In the genomic region with DNA sequence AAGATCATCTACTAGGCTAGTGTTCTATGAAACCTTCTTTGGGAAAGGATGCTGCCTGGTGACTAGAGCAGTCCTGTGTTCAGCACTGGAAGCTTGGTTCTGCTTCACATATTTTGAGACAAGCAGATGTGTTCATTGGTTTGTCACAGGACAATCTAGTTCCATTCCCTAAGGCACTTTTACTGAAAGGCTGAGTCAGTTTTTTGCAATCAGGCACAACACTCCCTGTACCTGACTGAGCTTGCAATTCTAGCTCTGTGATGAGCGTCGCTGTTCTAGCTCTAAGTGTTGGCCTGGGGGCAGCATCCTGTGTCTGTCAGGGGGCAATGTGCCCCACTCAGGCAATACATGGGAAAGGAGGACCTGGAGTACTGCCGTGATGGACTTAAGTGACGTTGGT, we compare ENCODE assay signal across 24 cellular contexts.
A peak's percentile ranks its signal among the peaks of the same experiment; 100 is the strongest.
DNase-seq lines count a peak whose midpoint lies in the region; ATAC-seq and TF ChIP-seq lines count a peak whose summit lies in the region.
"Had no signal": no experiment of that assay in that cellular context is flagged by ENCODE, and none has a peak within 500 bp of the region (broad histone marks: within the 10 kb centered on the region; RNA-seq: fewer than 3 reads in every experiment).

No MANE protein-coding gene starts in this region.

- H3K4me3 Mint-ChIP-seq in glutamatergic neuron (ENCODE audit: unreplicated experiment) = no peak overlapping the region
- H3K4me3 Mint-ChIP-seq in CD4-positive, alpha-beta memory T cell = no peak overlapping the region
- no peak overlapping the region for H3K4me3 Mint-ChIP-seq in effector memory CD8-positive, alpha-beta T cell
- H3K4me3 Mint-ChIP-seq: activated CD4-positive, alpha-beta memory T cell treated with anti-CD3 and anti-CD28 coated beads for 36 hours; dendritic cell treated with granulocyte-macrophage colony-stimulating factor and Interleukin-4, amounts not matched to agents 40 ng/mL and 50 ng/mL, for 4 days; immature natural killer cell; natural killer cell; T-cell had no signal

- peaks cover 1% of the 10 kb centered on the region for H3K9me3 Mint-ChIP-seq in glutamatergic neuron (ENCODE audit: unreplicated experiment)
- peaks cover 0 to 10% (median 5%) of the 10 kb centered on the region in 8 donors for H3K9me3 Mint-ChIP-seq in CD4-positive, alpha-beta memory T cell
- H3K9me3 Mint-ChIP-seq in effector memory CD8-positive, alpha-beta T cell = no peaks in the 10 kb centered on the region
- H3K9me3 Mint-ChIP-seq: dendritic cell treated with granulocyte-macrophage colony-stimulating factor and Interleukin-4, amounts not matched to agents 40 ng/mL and 50 ng/mL, for 4 days; immature natural killer cell; natural killer cell had no signal

- H3K27me3 ChIP-seq in PC-9 (ENCODE audit: insufficient read depth, low read depth) = no peaks in the 10 kb centered on the region
- no peaks in the 10 kb centered on the region for H3K27me3 ChIP-seq in gastrocnemius medialis
- no peaks in the 10 kb centered on the region for H3K27me3 ChIP-seq in CD4-positive, alpha-beta memory T cell (ENCODE audit: insufficient read depth, low read length)
- H3K27me3 ChIP-seq: BLaER1 treated with 17β-estradiol and CSF1 and Interleukin-3, amounts not matched to agents 10 nM and 100 nM; esophagus muscularis mucosa; heart left ventricle; upper lobe of right lung had no signal

- no peaks in the 10 kb centered on the region for H3K36me3 ChIP-seq in PC-9 (ENCODE audit: low read depth)
- no peaks in the 10 kb centered on the region for H3K36me3 ChIP-seq in gastrocnemius medialis
- no peaks in the 10 kb centered on the region for H3K36me3 ChIP-seq in CD4-positive, alpha-beta memory T cell (ENCODE audit: insufficient read depth, low read length)
- H3K36me3 ChIP-seq: BLaER1 treated with 17β-estradiol and CSF1 and Interleukin-3, amounts not matched to agents 10 nM and 100 nM; esophagus muscularis mucosa; heart left ventricle; prostate gland; upper lobe of right lung had no signal

- no peaks in the 10 kb centered on the region for H3F3A ChIP-seq in PC-9 (ENCODE audit: insufficient read depth, low read depth)

- CTCF ChIA-PET in PC-9 (lab: Charles Lee) = interaction anchor here (1.0 kb wide), 1 partner anchor 31 kb away, joined by 3 read pairs; no protein-coding TSS in a partner anchor
- CTCF ChIA-PET in CD4-positive, alpha-beta memory T cell (lab: Charles Lee; ENCODE audit: partially characterized antibody) = interaction anchor here (0.7 kb wide), 1 partner anchor 627 kb away, joined by 3 read pairs; no protein-coding TSS in a partner anchor

- ATAC-seq in gastrocnemius medialis = peak; percentile 92 to 94
- no peak for ATAC-seq in effector memory CD8-positive, alpha-beta T cell (replicated peaks)
- ATAC-seq: activated naive CD4-positive, alpha-beta T cell treated with anti-CD3 and anti-CD28 coated beads, Interleukin-2, amount 50 U/mL, for 72 hours; natural killer cell; stimulated activated naive CD8-positive, alpha-beta T cell treated with anti-CD3 and anti-CD28 coated beads, Interleukin-15, Interleukin-2, amounts not matched to agents 100 U/mL and 50 U/mL, for 24 hours; T-cell; upper lobe of right lung had no signal

- peaks cover 28% of the 10 kb centered on the region for H3K4me1 Mint-ChIP-seq in glutamatergic neuron (ENCODE audit: low read depth, unreplicated experiment)
- peaks cover 0 to 1% (median 0%) of the 10 kb centered on the region in 4 donors for H3K4me1 Mint-ChIP-seq in CD4-positive, alpha-beta memory T cell
- H3K4me1 Mint-ChIP-seq in effector memory CD8-positive, alpha-beta T cell (ENCODE audit: low read depth in 2 of 2) = no peaks in the 10 kb centered on the region
- H3K4me1 Mint-ChIP-seq: immature natural killer cell, natural killer cell, T-cell had no signal

- H3K27ac ChIP-seq in PC-9 (no peak overlapping the region), gastrocnemius medialis (peak overlapping the region; percentile 49 to 69 (median 59))
- H3K27ac ChIP-seq in CD4-positive, alpha-beta memory T cell (ENCODE audit: low read depth, low read length) = no peak overlapping the region
- H3K27ac ChIP-seq: BLaER1 treated with 17β-estradiol and CSF1 and Interleukin-3, amounts not matched to agents 10 nM and 100 nM; esophagus muscularis mucosa; heart left ventricle; prostate gland; upper lobe of right lung had no signal

- H3K4me3 ChIP-seq in PC-9 (no peak overlapping the region), gastrocnemius medialis (no peak overlapping the region)
- no peak overlapping the region for H3K4me3 ChIP-seq in CD4-positive, alpha-beta memory T cell (ENCODE audit: low read length in 2 of 2)
- H3K4me3 ChIP-seq: BLaER1 treated with 17β-estradiol and CSF1 and Interleukin-3, amounts not matched to agents 10 nM and 100 nM; esophagus muscularis mucosa; heart left ventricle; prostate gland; upper lobe of right lung had no signal

- in situ Hi-C loops in gastrocnemius medialis (cut with MboI; ENCODE audit: low sequenced_read_pairs in 4 of 4) = no loop called here

- BruUV-seq in PC-9 (replicated peaks; lab: Mats Ljungman, UMichigan) = no TSS peak

- H3K36me3 Mint-ChIP-seq in glutamatergic neuron (ENCODE audit: unreplicated experiment) = peaks cover 5% of the 10 kb centered on the region
- H3K36me3 Mint-ChIP-seq in CD4-positive, alpha-beta memory T cell = peaks cover 0 to 3% of the 10 kb centered on the region in 2 donors
- peaks cover 3% of the 10 kb centered on the region for H3K36me3 Mint-ChIP-seq in effector memory CD8-positive, alpha-beta T cell (ENCODE audit: insufficient read depth)
- H3K36me3 Mint-ChIP-seq: activated CD4-positive, alpha-beta memory T cell treated with anti-CD3 and anti-CD28 coated beads for 36 hours; immature natural killer cell; natural killer cell; T-cell had no signal

- TF ChIP-seq POLR2A in gastrocnemius medialis (IDR thresholded peaks at IDR 0.05) = no peak

- H3K9me3 ChIP-seq in PC-9 (ENCODE audit: insufficient read depth, low read depth) (no peaks in the 10 kb centered on the region), gastrocnemius medialis (no peaks in the 10 kb centered on the region)
- no peaks in the 10 kb centered on the region for H3K9me3 ChIP-seq in CD4-positive, alpha-beta memory T cell (ENCODE audit: control insufficient read depth in 1 of 2, low read length in 2 of 2)
- H3K9me3 ChIP-seq: esophagus muscularis mucosa, prostate gland, upper lobe of right lung had no signal

- H3K4me1 ChIP-seq in PC-9 (replicated peaks; ENCODE audit: insufficient read depth) = peaks cover 14% of the 10 kb centered on the region
- H3K4me1 ChIP-seq in gastrocnemius medialis = peaks cover 21 to 30% of the 10 kb centered on the region in 2 donors
- no peaks in the 10 kb centered on the region for H3K4me1 ChIP-seq in CD4-positive, alpha-beta memory T cell (ENCODE audit: insufficient read depth, low read length)
- H3K4me1 ChIP-seq: BLaER1 treated with 17β-estradiol and CSF1 and Interleukin-3, amounts not matched to agents 10 nM and 100 nM; prostate gland; upper lobe of right lung had no signal

- intact Hi-C loops in PC-9 (cut with micrococcal nuclease; ENCODE audit: unreplicated experiment) = no loop called here
- intact Hi-C loops in gastrocnemius medialis (cut with DNase I; ENCODE audit: low total_unique reads) = loop anchor here (2.0 kb wide), 1 partner anchor 19 kb away; no protein-coding TSS in a partner anchor
- intact Hi-C loops in CD4-positive, alpha-beta memory T cell (cut with micrococcal nuclease) = no loop called here

- POLR2A ChIA-PET in PC-9 (lab: Charles Lee; ENCODE audit: unreplicated experiment) = no interaction called here
- POLR2A ChIA-PET in CD4-positive, alpha-beta memory T cell (lab: Charles Lee; ENCODE audit: partially characterized antibody) = no interaction called here

- no peaks in the 10 kb centered on the region for H3K9me2 ChIP-seq in PC-9 (ENCODE audit: insufficient read depth)

- peaks cover 1% of the 10 kb centered on the region for H3K27me3 Mint-ChIP-seq in glutamatergic neuron (ENCODE audit: unreplicated experiment)
- peaks cover 1 to 2% of the 10 kb centered on the region in 2 donors for H3K27me3 Mint-ChIP-seq in CD4-positive, alpha-beta memory T cell
- no peaks in the 10 kb centered on the region for H3K27me3 Mint-ChIP-seq in effector memory CD8-positive, alpha-beta T cell
- H3K27me3 Mint-ChIP-seq: activated CD4-positive, alpha-beta memory T cell treated with anti-CD3 and anti-CD28 coated beads for 36 hours; T-cell had no signal

- no peak overlapping the region for H3K27ac Mint-ChIP-seq in glutamatergic neuron (ENCODE audit: unreplicated experiment)
- H3K27ac Mint-ChIP-seq in CD4-positive, alpha-beta memory T cell = no peak overlapping the region
- no peak overlapping the region for H3K27ac Mint-ChIP-seq in effector memory CD8-positive, alpha-beta T cell
- H3K27ac Mint-ChIP-seq: activated CD4-positive, alpha-beta memory T cell treated with anti-CD3 and anti-CD28 coated beads for 36 hours; activated naive CD4-positive, alpha-beta T cell treated with anti-CD3 and anti-CD28 coated beads, Interleukin-2, amount 50 U/mL, for 72 hours; dendritic cell treated with granulocyte-macrophage colony-stimulating factor and Interleukin-4, amounts not matched to agents 40 ng/mL and 50 ng/mL, for 4 days; immature natural killer cell; natural killer cell; T-cell had no signal

- no peaks in the 10 kb centered on the region for H4K20me1 ChIP-seq in PC-9 (ENCODE audit: insufficient read depth)
- H4K20me1 ChIP-seq: BLaER1 treated with 17β-estradiol and CSF1 and Interleukin-3, amounts not matched to agents 10 nM and 100 nM had no signal

- peak; percentile 74 for DNase-seq in NCI-H2171 treated with DMSO at 0.1 percent for 48 hours (lab: John Stamatoyannopoulos, UW)
- DNase-seq in NCI-H2171 (lab: John Stamatoyannopoulos, UW) = no peak
- peak in 1 of 2 experiments; percentile 71 for DNase-seq in PC-9
- DNase-seq in glutamatergic neuron = peak; percentile 18
- peak in 1 of 2 donors; percentile 17 for DNase-seq in gastrocnemius medialis
- DNase-seq in activated CD4-positive, alpha-beta T cell treated with anti-CD3 and anti-CD28 coated beads, Interleukin-2, amount 50 U/mL, for 1 hour = no peak
- DNase-seq in CD4-positive, alpha-beta memory T cell = no peak
- no peak for DNase-seq in effector memory CD8-positive, alpha-beta T cell
- DNase-seq: activated CD4-positive, alpha-beta memory T cell treated with anti-CD3 and anti-CD28 coated beads for 36 hours; activated T-cell treated with anti-CD3 and anti-CD28 coated beads, Interleukin-2, amount 50 U/mL, for 1 hour; heart left ventricle; immature natural killer cell; natural killer cell; NCI-H2029 treated with DMSO at 0.1 percent for 48 hours; NCI-H774; stimulated activated CD4-positive, alpha-beta T cell treated with anti-CD3 and anti-CD28 coated beads, Interleukin-15, amount 100 ng/mL, for 24 hours; stimulated activated naive CD8-positive, alpha-beta T cell treated with anti-CD3 and anti-CD28 coated beads, Interleukin-15, Interleukin-2, amounts not matched to agents 100 U/mL and 50 U/mL, for 24 hours; T-cell; upper lobe of right lung had no signal

- no peak for TF ChIP-seq CTCF in PC-9 (conservative IDR thresholded peaks at IDR 0.05)
- TF ChIP-seq CTCF in glutamatergic neuron (IDR thresholded peaks at IDR 0.05; ENCODE audit: partially characterized antibody, unreplicated experiment) = no peak
- no peak for TF ChIP-seq CTCF in gastrocnemius medialis (IDR thresholded peaks at IDR 0.05 in 4 of 5, conservative IDR thresholded peaks at IDR 0.05 in 1 of 5)

- H3K4me2 ChIP-seq in PC-9 = peak overlapping the region; percentile 40
- H3K4me2 ChIP-seq: BLaER1 treated with 17β-estradiol and CSF1 and Interleukin-3, amounts not matched to agents 10 nM and 100 nM had no signal

- H2AFZ ChIP-seq in PC-9 = no peak overlapping the region

- H3K79me2 ChIP-seq in PC-9 (ENCODE audit: low read depth) = no peaks in the 10 kb centered on the region

Comparison
In these comparisons a context has a peak if more than half of its experiments do, and no peak if none do; other contexts are left out.
1. DNase-seq: peak in NCI-H2171 treated with DMSO at 0.1 percent for 48 hours (single experiment) and glutamatergic neuron (single experiment); none in NCI-H2171 (single experiment), activated CD4-positive, alpha-beta T cell treated with anti-CD3 and anti-CD28 coated beads, Interleukin-2, amount 50 U/mL, for 1 hour (single experiment), CD4-positive, alpha-beta memory T cell (0 of 5) and effector memory CD8-positive, alpha-beta T cell (0 of 3).
2. H3K27ac ChIP-seq: peak in gastrocnemius medialis (4 of 4); none in PC-9 (single experiment) and CD4-positive, alpha-beta memory T cell (single experiment).